ENCODE assay signal across 1 cellular context in genomic region chr3:61571516-61572336, GRCh38.
TF ChIP-seq lines count a peak whose summit lies in the region.

No MANE protein-coding gene starts in this region.

TF ChIP-seq in HEK293, 187 proteins besides CTCF, POLR2A, EP300 and RAD21 (continued from another document):
- TF ChIP-seq, protein P1, sequence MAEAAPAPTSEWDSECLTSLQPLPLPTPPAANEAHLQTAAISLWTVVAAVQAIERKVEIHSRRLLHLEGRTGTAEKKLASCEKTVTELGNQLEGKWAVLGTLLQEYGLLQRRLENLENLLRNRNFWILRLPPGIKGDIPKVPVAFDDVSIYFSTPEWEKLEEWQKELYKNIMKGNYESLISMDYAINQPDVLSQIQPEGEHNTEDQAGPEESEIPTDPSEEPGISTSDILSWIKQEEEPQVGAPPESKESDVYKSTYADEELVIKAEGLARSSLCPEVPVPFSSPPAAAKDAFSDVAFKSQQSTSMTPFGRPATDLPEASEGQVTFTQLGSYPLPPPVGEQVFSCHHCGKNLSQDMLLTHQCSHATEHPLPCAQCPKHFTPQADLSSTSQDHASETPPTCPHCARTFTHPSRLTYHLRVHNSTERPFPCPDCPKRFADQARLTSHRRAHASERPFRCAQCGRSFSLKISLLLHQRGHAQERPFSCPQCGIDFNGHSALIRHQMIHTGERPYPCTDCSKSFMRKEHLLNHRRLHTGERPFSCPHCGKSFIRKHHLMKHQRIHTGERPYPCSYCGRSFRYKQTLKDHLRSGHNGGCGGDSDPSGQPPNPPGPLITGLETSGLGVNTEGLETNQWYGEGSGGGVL (tag by site-specific recombination; IDR thresholded peaks at IDR 0.05) = no peak; the same call in none of the 2 replicates
- no peak for TF ChIP-seq ZNF549 (tag by site-specific recombination; IDR thresholded peaks at IDR 0.05)
- TF ChIP-seq ZNF362 (tag by site-specific recombination; IDR thresholded peaks at IDR 0.05) = peak; percentile 55; the same call in 1 of the 2 replicates
- TF ChIP-seq SCRT2 (tag by site-specific recombination; IDR thresholded peaks at IDR 0.05) = no peak; the same call in 1 of the 2 replicates
- TF ChIP-seq ZNF24 (tag by site-specific recombination; IDR thresholded peaks at IDR 0.05) = peak; percentile 72
- TF ChIP-seq REPIN1 (tag by site-specific recombination; IDR thresholded peaks at IDR 0.05; ENCODE audit: low read depth) = no peak
- TF ChIP-seq ZFP37 (tag by site-specific recombination; IDR thresholded peaks at IDR 0.05) = no peak
- TF ChIP-seq ZNF580 (tag by site-specific recombination; IDR thresholded peaks at IDR 0.05) = no peak
- peak; percentile 91 for TF ChIP-seq PRDM6 (tag by site-specific recombination; IDR thresholded peaks at IDR 0.05)
- TF ChIP-seq KLF1 (tag by site-specific recombination; IDR thresholded peaks at IDR 0.05) = 0 out of 2 replicates have a peak, but pooled peaks have one; percentile 35
- TF ChIP-seq ZNF184 (tag by site-specific recombination; IDR thresholded peaks at IDR 0.05) = no peak
- no peak for TF ChIP-seq ATF2 (tag by site-specific recombination; IDR thresholded peaks at IDR 0.05; ENCODE audit: low read depth)
- no peak for TF ChIP-seq ZNF791 (tag by site-specific recombination; IDR thresholded peaks at IDR 0.05)
- TF ChIP-seq ZNF626 (tag by site-specific recombination; IDR thresholded peaks at IDR 0.05) = no peak
- TF ChIP-seq, protein P2, sequence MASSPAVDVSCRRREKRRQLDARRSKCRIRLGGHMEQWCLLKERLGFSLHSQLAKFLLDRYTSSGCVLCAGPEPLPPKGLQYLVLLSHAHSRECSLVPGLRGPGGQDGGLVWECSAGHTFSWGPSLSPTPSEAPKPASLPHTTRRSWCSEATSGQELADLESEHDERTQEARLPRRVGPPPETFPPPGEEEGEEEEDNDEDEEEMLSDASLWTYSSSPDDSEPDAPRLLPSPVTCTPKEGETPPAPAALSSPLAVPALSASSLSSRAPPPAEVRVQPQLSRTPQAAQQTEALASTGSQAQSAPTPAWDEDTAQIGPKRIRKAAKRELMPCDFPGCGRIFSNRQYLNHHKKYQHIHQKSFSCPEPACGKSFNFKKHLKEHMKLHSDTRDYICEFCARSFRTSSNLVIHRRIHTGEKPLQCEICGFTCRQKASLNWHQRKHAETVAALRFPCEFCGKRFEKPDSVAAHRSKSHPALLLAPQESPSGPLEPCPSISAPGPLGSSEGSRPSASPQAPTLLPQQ (tag by site-specific recombination; IDR thresholded peaks at IDR 0.05) = 0 out of 2 replicates have a peak, but pooled peaks have one; percentile 17
- no peak for TF ChIP-seq ZNF169 (tag by site-specific recombination; IDR thresholded peaks at IDR 0.05)
- TF ChIP-seq SETDB1 (IDR thresholded peaks at IDR 0.05; ENCODE audit: insufficient read length, low read length) = no peak
- TF ChIP-seq, protein P3, sequence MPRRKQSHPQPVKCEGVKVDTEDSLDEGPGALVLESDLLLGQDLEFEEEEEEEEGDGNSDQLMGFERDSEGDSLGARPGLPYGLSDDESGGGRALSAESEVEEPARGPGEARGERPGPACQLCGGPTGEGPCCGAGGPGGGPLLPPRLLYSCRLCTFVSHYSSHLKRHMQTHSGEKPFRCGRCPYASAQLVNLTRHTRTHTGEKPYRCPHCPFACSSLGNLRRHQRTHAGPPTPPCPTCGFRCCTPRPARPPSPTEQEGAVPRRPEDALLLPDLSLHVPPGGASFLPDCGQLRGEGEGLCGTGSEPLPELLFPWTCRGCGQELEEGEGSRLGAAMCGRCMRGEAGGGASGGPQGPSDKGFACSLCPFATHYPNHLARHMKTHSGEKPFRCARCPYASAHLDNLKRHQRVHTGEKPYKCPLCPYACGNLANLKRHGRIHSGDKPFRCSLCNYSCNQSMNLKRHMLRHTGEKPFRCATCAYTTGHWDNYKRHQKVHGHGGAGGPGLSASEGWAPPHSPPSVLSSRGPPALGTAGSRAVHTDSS (tag by site-specific recombination; IDR thresholded peaks at IDR 0.05) = no peak
- no peak for TF ChIP-seq HOXD13 (CRISPR knock-in tag; IDR thresholded peaks at IDR 0.05; ENCODE audit: borderline replicate concordance)
- peak; percentile 23; the same call in 1 of the 2 replicates for TF ChIP-seq TCF7L2 (IDR thresholded peaks at IDR 0.05; ENCODE audit: borderline replicate concordance, low read depth, low read length)
- peak; percentile 82 for TF ChIP-seq ZNF843 (tag by site-specific recombination; IDR thresholded peaks at IDR 0.05)
- no peak for TF ChIP-seq ZSCAN5A (tag by site-specific recombination; IDR thresholded peaks at IDR 0.05)
- TF ChIP-seq ZNF660 (tag by site-specific recombination; IDR thresholded peaks at IDR 0.05) = no peak
- no peak for TF ChIP-seq ZBTB49 (tag by site-specific recombination; IDR thresholded peaks at IDR 0.05; ENCODE audit: low read depth)
- peak; percentile 66 for TF ChIP-seq KLF8 (tag by site-specific recombination; IDR thresholded peaks at IDR 0.05)
- no peak for TF ChIP-seq ZNF558 (tag by site-specific recombination; IDR thresholded peaks at IDR 0.05)
- no peak for TF ChIP-seq ZNF837 (tag by site-specific recombination; IDR thresholded peaks at IDR 0.05)
- TF ChIP-seq FEZF1 (tag by site-specific recombination; IDR thresholded peaks at IDR 0.05) = peak; percentile 49; the same call in 1 of the 2 replicates
- no peak for TF ChIP-seq SP3 (tag by site-specific recombination; IDR thresholded peaks at IDR 0.05)
- peak; percentile 77 for TF ChIP-seq ZNF366 (tag by site-specific recombination; conservative IDR thresholded peaks at IDR 0.05)
- no peak for TF ChIP-seq ZNF596 (tag by site-specific recombination; IDR thresholded peaks at IDR 0.05)
- TF ChIP-seq ZSCAN23 (tag by site-specific recombination; IDR thresholded peaks at IDR 0.05) = 0 out of 2 replicates have a peak, but pooled peaks have one; percentile 60
